13 cellular contexts compared by ENCODE assay signal in genomic region chr3:6680119-6680806, GRCh38.
DNase-seq lines count a peak whose midpoint lies in the region; ATAC-seq and TF ChIP-seq lines count a peak whose summit lies in the region.
"Had no signal": no experiment of that assay in that cellular context is flagged by ENCODE, and none has a peak within 500 bp of the region (broad histone marks: within the 10 kb centered on the region; RNA-seq: fewer than 3 reads in every experiment).

No MANE protein-coding gene starts in this region.

- H3K36me3 ChIP-seq in MM.1S (replicated peaks; ENCODE audit: insufficient read depth, low read length), result no peaks in the 10 kb centered on the region
- H3K36me3 ChIP-seq in heart left ventricle, result no peaks in the 10 kb centered on the region
- H3K36me3 ChIP-seq: cardiac muscle cell, thyroid gland had no signal

- H3K4me3 ChIP-seq in MM.1S (ENCODE audit: low read length) (no peak overlapping the region), heart left ventricle (no peak overlapping the region)
- H3K4me3 ChIP-seq: cardiac muscle cell, thyroid gland had no signal

- TF ChIP-seq CTCF in MM.1S (IDR thresholded peaks at IDR 0.05; ENCODE audit: low read length) (no peak), foreskin keratinocyte (conservative IDR thresholded peaks at IDR 0.05) (no peak), heart left ventricle (IDR thresholded peaks at IDR 0.05) (no peak)

- H4K20me1 ChIP-seq in MM.1S (ENCODE audit: insufficient read depth, low read length), result no peaks in the 10 kb centered on the region

- no peak overlapping the region for H3K9ac ChIP-seq in MM.1S (ENCODE audit: low read length)

- peaks cover 15% of the 10 kb centered on the region for H3F3A ChIP-seq in MM.1S (ENCODE audit: insufficient read depth, low read length)

- H3K27ac ChIP-seq in MM.1S (ENCODE audit: low read length), result peak overlapping the region; percentile 75; the same call in 1 of the 2 replicates
- no peak overlapping the region for H3K27ac ChIP-seq in foreskin keratinocyte
- H3K27ac ChIP-seq in substantia nigra (ENCODE audit: low read depth, low read length, poor library complexity, severe bottlenecking), result no peak overlapping the region
- no peak overlapping the region for H3K27ac ChIP-seq in heart left ventricle
- H3K27ac ChIP-seq: C4-2B, cardiac muscle cell, thyroid gland had no signal

- H3K4me1 ChIP-seq in MM.1S (ENCODE audit: low read length) (peaks cover 13% of the 10 kb centered on the region; the same call in 1 of the 2 replicates), foreskin keratinocyte (no peaks in the 10 kb centered on the region), heart left ventricle (no peaks in the 10 kb centered on the region)
- H3K4me1 ChIP-seq: thyroid gland had no signal

- H3K9me3 ChIP-seq in MM.1S (replicated peaks; ENCODE audit: insufficient read depth, low read length) (no peaks in the 10 kb centered on the region), heart left ventricle (no peaks in the 10 kb centered on the region)
- H3K9me3 ChIP-seq: thyroid gland had no signal

- intact Hi-C loops in heart left ventricle (cut with DNase I), result no loop called here

- H3K4me2 ChIP-seq in MM.1S (ENCODE audit: low read depth, low read length), result peak overlapping the region; percentile 66; the same call in 1 of the 2 replicates

- H3K27me3 ChIP-seq in MM.1S (replicated peaks; ENCODE audit: insufficient read depth, low read length), result no peaks in the 10 kb centered on the region
- no peaks in the 10 kb centered on the region for H3K27me3 ChIP-seq in foreskin keratinocyte
- H3K27me3 ChIP-seq in heart left ventricle, result no peaks in the 10 kb centered on the region
- H3K27me3 ChIP-seq: cardiac muscle cell, thyroid gland had no signal

- DNase-seq in MM.1S, result peak; percentile 73
- DNase-seq in foreskin keratinocyte, result no peak
- DNase-seq in substantia nigra (lab: John Stamatoyannopoulos, UW), result no peak
- no peak for DNase-seq in heart left ventricle
- no peak for DNase-seq in stimulated activated CD4-positive, alpha-beta T cell treated with anti-CD3 and anti-CD28 coated beads, Interleukin-2, amount 100 ng/mL, for 48 hours
- DNase-seq: activated CD4-positive, alpha-beta T cell treated with anti-CD3 and anti-CD28 coated beads for 4 hours; activated gamma-delta T cell; thyroid gland had no signal

- ATAC-seq in GM18520 (IDR thresholded peaks at IDR 0.05; ENCODE audit: unreplicated experiment), result peak; percentile 83
- ATAC-seq in GM21390 (IDR thresholded peaks at IDR 0.05; ENCODE audit: unreplicated experiment), result peak; percentile 93
- ATAC-seq in HG02981 (IDR thresholded peaks at IDR 0.05; ENCODE audit: unreplicated experiment), result peak; percentile 88
- ATAC-seq in foreskin keratinocyte, result no peak
- ATAC-seq in heart left ventricle, result no peak

- no peak for TF ChIP-seq POLR2A in heart left ventricle (IDR thresholded peaks at IDR 0.05)

- no peaks in the 10 kb centered on the region for H3K79me2 ChIP-seq in MM.1S (ENCODE audit: low read length)

- WGBS in heart left ventricle, 4 donors, result 76 to 84% (median 78%) methylated on average over 3 of the region's 3 CpGs

- no peak overlapping the region for H2AFZ ChIP-seq in MM.1S (ENCODE audit: low read length)

- no peaks in the 10 kb centered on the region for H3K9me2 ChIP-seq in MM.1S (replicated peaks; ENCODE audit: insufficient read depth, low read length)

Comparison
In these comparisons a context has a peak if more than half of its experiments do, and no peak if none do; other contexts are left out.
1. ATAC-seq: peak in GM18520 (single experiment), GM21390 (single experiment) and HG02981 (single experiment); none in foreskin keratinocyte (single experiment) and heart left ventricle (0 of 4).